ENCODE assay signal across 1 cellular context in genomic region chr11:117823294-117823940, GRCh38.
TF ChIP-seq lines count a peak whose summit lies in the region.

No MANE protein-coding gene starts in this region.

TF ChIP-seq in HepG2, 621 proteins besides CTCF, POLR2A, EP300 and RAD21 (continues in another document):
- TF ChIP-seq ZNF550 (CRISPR knock-in tag; IDR thresholded peaks at IDR 0.05; ENCODE audit: borderline replicate concordance): no peak
- TF ChIP-seq U2AF2 (IDR thresholded peaks at IDR 0.05; ENCODE audit: low read depth, low read length): no peak
- no peak for TF ChIP-seq RFX1 (IDR thresholded peaks at IDR 0.05)
- TF ChIP-seq ZSCAN12 (CRISPR knock-in tag; IDR thresholded peaks at IDR 0.05): no peak
- TF ChIP-seq ZNF777 (CRISPR knock-in tag; IDR thresholded peaks at IDR 0.05): no peak
- 0 out of 2 replicates have a peak, but pooled peaks have one; percentile 38 for TF ChIP-seq ZNF318 (CRISPR knock-in tag; IDR thresholded peaks at IDR 0.05)
- TF ChIP-seq ZNF784 (CRISPR knock-in tag; IDR thresholded peaks at IDR 0.05; ENCODE audit: borderline replicate concordance): 0 out of 2 replicates have a peak, but pooled peaks have one; percentile 50
- no peak for TF ChIP-seq ZSCAN29 (CRISPR knock-in tag; conservative IDR thresholded peaks at IDR 0.05)
- TF ChIP-seq ZFX (CRISPR knock-in tag; IDR thresholded peaks at IDR 0.05; ENCODE audit: low read depth): peak; percentile 49; the same call in 1 of the 2 replicates
- TF ChIP-seq ZNF337 (CRISPR knock-in tag; IDR thresholded peaks at IDR 0.05; ENCODE audit: borderline replicate concordance, low read depth): no peak
- no peak for TF ChIP-seq BCL6 (CRISPR knock-in tag; IDR thresholded peaks at IDR 0.05)
- 0 out of 2 replicates have a peak, but pooled peaks have one; percentile 14 for TF ChIP-seq ZGPAT (CRISPR knock-in tag; IDR thresholded peaks at IDR 0.05)
- TF ChIP-seq GABPB1 (CRISPR knock-in tag; IDR thresholded peaks at IDR 0.05): 0 out of 2 replicates have a peak, but pooled peaks have one; percentile 30
- peak; percentile 39; the same call in 1 of the 2 replicates for TF ChIP-seq ZNF547 (CRISPR knock-in tag; IDR thresholded peaks at IDR 0.05)
- TF ChIP-seq FOXJ3 (CRISPR knock-in tag; IDR thresholded peaks at IDR 0.05; ENCODE audit: borderline replicate concordance): no peak
- TF ChIP-seq ATF5 (CRISPR knock-in tag; IDR thresholded peaks at IDR 0.05; ENCODE audit: low read depth): no peak
- TF ChIP-seq ZNF124 (CRISPR knock-in tag; IDR thresholded peaks at IDR 0.05): no peak
- TF ChIP-seq ASH2L (IDR thresholded peaks at IDR 0.05; ENCODE audit: insufficient read length, low read depth, low read length): peak; percentile 4
- TF ChIP-seq ZFP91 (CRISPR knock-in tag; IDR thresholded peaks at IDR 0.05; ENCODE audit: borderline replicate concordance): 0 out of 2 replicates have a peak, but pooled peaks have one; percentile 29
- no peak for TF ChIP-seq PHF20 (CRISPR knock-in tag; IDR thresholded peaks at IDR 0.05)
- peak; percentile 37; the same call in 1 of the 2 replicates for TF ChIP-seq TBX2 (CRISPR knock-in tag; IDR thresholded peaks at IDR 0.05; ENCODE audit: borderline replicate concordance)
- 0 out of 2 replicates have a peak, but pooled peaks have one; percentile 16 for TF ChIP-seq HIC2 (CRISPR knock-in tag; IDR thresholded peaks at IDR 0.05; ENCODE audit: low read depth)
- 0 out of 2 replicates have a peak, but pooled peaks have one; percentile 35 for TF ChIP-seq ZNF572 (CRISPR knock-in tag; IDR thresholded peaks at IDR 0.05)
- TF ChIP-seq HNRNPL (IDR thresholded peaks at IDR 0.05; ENCODE audit: low read depth, low read length): 0 out of 2 replicates have a peak, but pooled peaks have one; percentile 28
- 0 out of 2 replicates have a peak, but pooled peaks have one; percentile 44 for TF ChIP-seq BRD4 (CRISPR knock-in tag; IDR thresholded peaks at IDR 0.05)
- TF ChIP-seq SMARCE1 (IDR thresholded peaks at IDR 0.05; ENCODE audit: borderline replicate concordance): no peak
- TF ChIP-seq ZSCAN5A (CRISPR knock-in tag; IDR thresholded peaks at IDR 0.05; ENCODE audit: borderline replicate concordance): no peak
- no peak for TF ChIP-seq KLF11 (CRISPR knock-in tag; IDR thresholded peaks at IDR 0.05)
- no peak for TF ChIP-seq ZNF768 (CRISPR knock-in tag; IDR thresholded peaks at IDR 0.05)
- TF ChIP-seq MIXL1 (CRISPR knock-in tag; IDR thresholded peaks at IDR 0.05): no peak
- 0 out of 2 replicates have a peak, but pooled peaks have one; percentile 3 for TF ChIP-seq WIZ (CRISPR knock-in tag; IDR thresholded peaks at IDR 0.05)
- TF ChIP-seq ZNF639 (CRISPR knock-in tag; conservative IDR thresholded peaks at IDR 0.05): no peak
- no peak for TF ChIP-seq EZH2 (conservative IDR thresholded peaks at IDR 0.05; ENCODE audit: low read depth, low read length)
- 0 out of 2 replicates have a peak, but pooled peaks have one; percentile 34 for TF ChIP-seq ZNF691 (CRISPR knock-in tag; IDR thresholded peaks at IDR 0.05; ENCODE audit: borderline replicate concordance, low read depth)
- TF ChIP-seq U2AF1 (optimal IDR thresholded peaks at IDR 0.05; ENCODE audit: low read depth, low read length): no peak
- no peak for TF ChIP-seq RBAK (CRISPR knock-in tag; IDR thresholded peaks at IDR 0.05)
- TF ChIP-seq ZNF883 (CRISPR knock-in tag; IDR thresholded peaks at IDR 0.05; ENCODE audit: not compliant biosample characterization): peak; percentile 49
- TF ChIP-seq PHF8 (CRISPR knock-in tag; IDR thresholded peaks at IDR 0.05): peak; percentile 17; the same call in 1 of the 2 replicates
